ENCODE assay signal across 12 cellular contexts in the genomic region with DNA sequence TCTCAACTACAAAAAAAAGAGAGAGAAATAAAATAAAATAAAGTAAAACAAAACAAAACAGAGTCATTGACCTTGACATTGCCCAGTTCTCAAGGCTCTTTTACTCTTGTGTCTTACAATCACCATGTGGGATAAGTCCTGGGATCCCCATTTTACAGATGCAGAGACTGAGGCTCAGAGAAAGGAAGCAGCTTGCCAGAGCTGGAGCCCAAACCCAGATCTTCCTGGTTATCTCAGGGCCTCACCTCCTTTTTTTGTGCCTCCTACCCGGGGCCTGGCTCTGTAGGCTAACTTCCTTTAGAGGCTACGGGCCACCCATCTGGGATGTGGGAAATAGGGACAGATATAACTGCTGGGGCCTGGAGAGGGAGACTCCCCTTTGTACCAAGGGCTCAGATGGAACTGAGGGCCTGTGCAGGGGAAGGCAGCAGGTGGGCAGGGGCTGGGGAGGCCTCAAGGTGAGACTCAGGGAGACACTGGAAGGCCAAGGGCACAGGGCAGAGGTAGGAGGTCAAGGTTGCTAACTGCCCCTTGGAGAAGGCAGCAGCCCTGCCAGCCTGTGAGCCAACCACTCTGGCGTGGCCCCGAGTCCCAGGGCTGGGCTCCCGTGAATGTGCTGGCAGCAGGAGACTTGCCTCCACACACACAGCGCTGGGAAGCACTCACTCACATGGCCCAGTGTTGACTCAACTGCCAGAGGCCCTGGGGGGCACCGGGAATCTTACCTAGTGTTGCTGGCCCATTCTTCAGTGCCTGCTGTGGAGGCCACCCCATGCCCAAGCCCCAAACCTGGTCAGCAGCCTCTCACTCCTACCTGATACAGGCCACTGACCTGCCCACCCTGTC. TPM values are rescaled to one million over a fixed set of nuclear protein-coding genes. Genes with fewer than 3 reads are reported as not detected.
DNase-seq lines count a peak whose midpoint lies in the region; ATAC-seq and TF ChIP-seq lines count a peak whose summit lies in the region.
"Had no signal": no experiment of that assay in that cellular context is flagged by ENCODE, and none has a peak within 500 bp of the region (broad histone marks: within the 10 kb centered on the region; RNA-seq: fewer than 3 reads in every experiment).

No MANE protein-coding gene starts in this region.

- H3K4me2 ChIP-seq in SU-DHL-6 (ENCODE audit: low read depth, low read length, poor library complexity, severe bottlenecking), result peak overlapping the region; percentile 80

- H3K27ac Mint-ChIP-seq in activated CD4-positive, alpha-beta T cell treated with anti-CD3 and anti-CD28 coated beads, Interleukin-2, amount 10 ng/mL, durations not matched to agents 24 days and 14 days, result peak overlapping the region; percentile 98
- H3K27ac Mint-ChIP-seq in endothelial cell (ENCODE audit: unreplicated experiment), result no peak overlapping the region
- H3K27ac Mint-ChIP-seq in stimulated activated memory B cell treated with anti-CD40 and anti-IgM and Interleukin-4, amounts not matched to agents 10 μg/mL and 1 μg/mL and 100 μg/mL, for 72 hours, result peak overlapping the region; percentile 93
- no peak overlapping the region for H3K27ac Mint-ChIP-seq in mesothelial cell of epicardium
- H3K27ac Mint-ChIP-seq in progenitor cell of endocrine pancreas, result no peak overlapping the region

- no peak for TF ChIP-seq CTCF in SU-DHL-6 (IDR thresholded peaks at IDR 0.05; ENCODE audit: insufficient read depth, low read length, poor library complexity, severe bottlenecking)
- no peak for TF ChIP-seq CTCF in endothelial cell (IDR thresholded peaks at IDR 0.05; ENCODE audit: unreplicated experiment)
- no peak for TF ChIP-seq CTCF in mesothelial cell of epicardium (IDR thresholded peaks at IDR 0.05; ENCODE audit: unreplicated experiment)
- TF ChIP-seq CTCF in progenitor cell of endocrine pancreas (IDR thresholded peaks at IDR 0.05; ENCODE audit: unreplicated experiment), result no peak

- H3K79me2 ChIP-seq in SU-DHL-6 (ENCODE audit: insufficient read depth, low read length), result peaks cover 41% of the 10 kb centered on the region

- peaks cover 76% of the 10 kb centered on the region for H3K4me1 Mint-ChIP-seq in activated CD4-positive, alpha-beta T cell treated with anti-CD3 and anti-CD28 coated beads, Interleukin-2, amount 10 ng/mL, durations not matched to agents 24 days and 14 days
- H3K4me1 Mint-ChIP-seq in endothelial cell (ENCODE audit: unreplicated experiment), result peaks cover 32% of the 10 kb centered on the region
- peaks cover 94% of the 10 kb centered on the region for H3K4me1 Mint-ChIP-seq in stimulated activated memory B cell treated with anti-CD40 and anti-IgM and Interleukin-4, amounts not matched to agents 10 μg/mL and 1 μg/mL and 100 μg/mL, for 72 hours
- peaks cover 4% of the 10 kb centered on the region for H3K4me1 Mint-ChIP-seq in mesothelial cell of epicardium
- H3K4me1 Mint-ChIP-seq in progenitor cell of endocrine pancreas (ENCODE audit: low read depth), result peaks cover 26% of the 10 kb centered on the region

- H3K4me3 ChIP-seq in SU-DHL-6 (ENCODE audit: insufficient read depth, low read length, poor library complexity, severe bottlenecking), result no peak overlapping the region
- H3K4me3 ChIP-seq: colonic mucosa had no signal

- H3K36me3 Mint-ChIP-seq in activated CD4-positive, alpha-beta T cell treated with anti-CD3 and anti-CD28 coated beads, Interleukin-2, amount 10 ng/mL, durations not matched to agents 24 days and 14 days (ENCODE audit: low read depth), result peaks cover 18% of the 10 kb centered on the region
- H3K36me3 Mint-ChIP-seq in endothelial cell (ENCODE audit: low read depth, unreplicated experiment), result no peaks in the 10 kb centered on the region
- H3K36me3 Mint-ChIP-seq in stimulated activated memory B cell treated with anti-CD40 and anti-IgM and Interleukin-4, amounts not matched to agents 10 μg/mL and 1 μg/mL and 100 μg/mL, for 72 hours, result peaks cover 30% of the 10 kb centered on the region
- H3K36me3 Mint-ChIP-seq in mesothelial cell of epicardium, result no peaks in the 10 kb centered on the region
- H3K36me3 Mint-ChIP-seq in progenitor cell of endocrine pancreas (ENCODE audit: insufficient read depth), result peaks cover 3% of the 10 kb centered on the region

- H3K9me3 ChIP-seq in SU-DHL-6 (ENCODE audit: insufficient read depth, low read length), result no peaks in the 10 kb centered on the region
- H3K9me3 ChIP-seq: colonic mucosa had no signal

- H3K27me3 Mint-ChIP-seq in activated CD4-positive, alpha-beta T cell treated with anti-CD3 and anti-CD28 coated beads, Interleukin-2, amount 10 ng/mL, durations not matched to agents 24 days and 14 days, result no peaks in the 10 kb centered on the region
- H3K27me3 Mint-ChIP-seq in endothelial cell (ENCODE audit: unreplicated experiment), result peaks cover 5% of the 10 kb centered on the region
- H3K27me3 Mint-ChIP-seq in stimulated activated memory B cell treated with anti-CD40 and anti-IgM and Interleukin-4, amounts not matched to agents 10 μg/mL and 1 μg/mL and 100 μg/mL, for 72 hours, result no peaks in the 10 kb centered on the region
- H3K27me3 Mint-ChIP-seq in mesothelial cell of epicardium (ENCODE audit: low read depth), result no peaks in the 10 kb centered on the region
- no peaks in the 10 kb centered on the region for H3K27me3 Mint-ChIP-seq in progenitor cell of endocrine pancreas

- no peaks in the 10 kb centered on the region for H3K9me2 ChIP-seq in SU-DHL-6 (replicated peaks; ENCODE audit: insufficient read depth, low read length)

- no peak overlapping the region for H3K9ac ChIP-seq in SU-DHL-6 (ENCODE audit: low read length)

- no peak for DNase-seq in activated CD4-positive, alpha-beta T cell treated with anti-CD3 and anti-CD28 coated beads, Interleukin-2, amount 10 ng/mL, durations not matched to agents 24 days and 14 days
- DNase-seq in activated CD4-positive, alpha-beta T cell treated with anti-CD3 and anti-CD28 coated beads, Interleukin-2, amount 50 U/mL, for 1 hour, result no peak
- no peak for DNase-seq in endothelial cell (ENCODE audit: low spot score)
- DNase-seq in mesothelial cell of epicardium (ENCODE audit: low spot score in 2 of 2, unreplicated experiment in 2 of 2), result no peak
- no peak for DNase-seq in activated effector memory CD4-positive, alpha-beta T cell treated with Interleukin-2 at 50 U/mL for 16 hours
- no peak for DNase-seq in progenitor cell of endocrine pancreas (ENCODE audit: low spot score, unreplicated experiment)
- DNase-seq: colonic mucosa, immature natural killer cell, NCI-H1048 had no signal

- no peak overlapping the region for H2AFZ ChIP-seq in SU-DHL-6 (ENCODE audit: low read depth, low read length, severe bottlenecking)

- peaks cover 47% of the 10 kb centered on the region for H3F3A ChIP-seq in SU-DHL-6 (ENCODE audit: insufficient read depth)

- intact Hi-C loops in activated CD4-positive, alpha-beta T cell treated with anti-CD3 and anti-CD28 coated beads, Interleukin-2, amount 10 ng/mL, durations not matched to agents 24 days and 14 days (cut with micrococcal nuclease), result loop anchor here (10.0 kb wide), 3 partner anchors 488 to 728 kb away; partner anchors contain the start of genes SH2D5 and USP48

- no peaks in the 10 kb centered on the region for H4K20me1 ChIP-seq in SU-DHL-6 (ENCODE audit: low read depth, low read length)

- H3K27me3 ChIP-seq in SU-DHL-6 (ENCODE audit: low read length), result no peaks in the 10 kb centered on the region
- H3K27me3 ChIP-seq: colonic mucosa had no signal

- no peak for ATAC-seq in stimulated activated memory B cell treated with anti-CD40 and anti-IgM and Interleukin-4, amounts not matched to agents 10 μg/mL and 1 μg/mL and 100 μg/mL, for 72 hours

- H3K9me3 Mint-ChIP-seq in activated CD4-positive, alpha-beta T cell treated with anti-CD3 and anti-CD28 coated beads, Interleukin-2, amount 10 ng/mL, durations not matched to agents 24 days and 14 days, result no peaks in the 10 kb centered on the region
- H3K9me3 Mint-ChIP-seq in endothelial cell (ENCODE audit: unreplicated experiment) (no peaks in the 10 kb centered on the region), mesothelial cell of epicardium (no peaks in the 10 kb centered on the region), progenitor cell of endocrine pancreas (ENCODE audit: low read depth) (no peaks in the 10 kb centered on the region)
- no peaks in the 10 kb centered on the region for H3K9me3 Mint-ChIP-seq in stimulated activated memory B cell treated with anti-CD40 and anti-IgM and Interleukin-4, amounts not matched to agents 10 μg/mL and 1 μg/mL and 100 μg/mL, for 72 hours
- H3K9me3 Mint-ChIP-seq: immature natural killer cell had no signal

- H3K4me3 Mint-ChIP-seq in activated CD4-positive, alpha-beta T cell treated with anti-CD3 and anti-CD28 coated beads, Interleukin-2, amount 10 ng/mL, durations not matched to agents 24 days and 14 days, result peak overlapping the region; percentile 68
- H3K4me3 Mint-ChIP-seq in endothelial cell (ENCODE audit: unreplicated experiment) (peak overlapping the region; percentile 31), mesothelial cell of epicardium (no peak overlapping the region), progenitor cell of endocrine pancreas (ENCODE audit: low read depth) (no peak overlapping the region)
- H3K4me3 Mint-ChIP-seq in stimulated activated memory B cell treated with anti-CD40 and anti-IgM and Interleukin-4, amounts not matched to agents 10 μg/mL and 1 μg/mL and 100 μg/mL, for 72 hours, result no peak overlapping the region

- no peaks in the 10 kb centered on the region for H3K36me3 ChIP-seq in SU-DHL-6 (ENCODE audit: low read length)
- H3K36me3 ChIP-seq: colonic mucosa had no signal

- peak overlapping the region; percentile 97 for H3K27ac ChIP-seq in SU-DHL-6 (ENCODE audit: low read depth, low read length)
- H3K27ac ChIP-seq: colonic mucosa, VCaP had no signal

RNA-seq across cellular contexts. Expression of gene ECE1, which starts 6.5 kb away (rescaled TPM):
- 133 and 134 TPM in 2 replicates for total RNA-seq in activated CD4-positive, alpha-beta T cell treated with anti-CD3 and anti-CD28 coated beads, Interleukin-2, amount 10 ng/mL, durations not matched to agents 24 days and 14 days
- total RNA-seq in endothelial cell (ENCODE audit: unreplicated experiment) (328 TPM), mesothelial cell of epicardium (39.3 to 41.8 TPM (median 41.1 TPM) in 3 replicates), progenitor cell of endocrine pancreas (200 and 217 TPM in 2 replicates)

Comparison
In these comparisons a context has a peak if more than half of its experiments do, and no peak if none do; other contexts are left out.
1. H3K27ac Mint-ChIP-seq: peak in activated CD4-positive, alpha-beta T cell treated with anti-CD3 and anti-CD28 coated beads, Interleukin-2, amount 10 ng/mL, durations not matched to agents 24 days and 14 days (single experiment) and stimulated activated memory B cell treated with anti-CD40 and anti-IgM and Interleukin-4, amounts not matched to agents 10 μg/mL and 1 μg/mL and 100 μg/mL, for 72 hours (single experiment); none in endothelial cell (single experiment), mesothelial cell of epicardium (single experiment) and progenitor cell of endocrine pancreas (single experiment).
2. H3K4me3 Mint-ChIP-seq: peak in activated CD4-positive, alpha-beta T cell treated with anti-CD3 and anti-CD28 coated beads, Interleukin-2, amount 10 ng/mL, durations not matched to agents 24 days and 14 days (single experiment) and endothelial cell (single experiment); none in stimulated activated memory B cell treated with anti-CD40 and anti-IgM and Interleukin-4, amounts not matched to agents 10 μg/mL and 1 μg/mL and 100 μg/mL, for 72 hours (single experiment), mesothelial cell of epicardium (single experiment) and progenitor cell of endocrine pancreas (single experiment).